11 cellular contexts compared by ENCODE assay signal in the genomic region with DNA sequence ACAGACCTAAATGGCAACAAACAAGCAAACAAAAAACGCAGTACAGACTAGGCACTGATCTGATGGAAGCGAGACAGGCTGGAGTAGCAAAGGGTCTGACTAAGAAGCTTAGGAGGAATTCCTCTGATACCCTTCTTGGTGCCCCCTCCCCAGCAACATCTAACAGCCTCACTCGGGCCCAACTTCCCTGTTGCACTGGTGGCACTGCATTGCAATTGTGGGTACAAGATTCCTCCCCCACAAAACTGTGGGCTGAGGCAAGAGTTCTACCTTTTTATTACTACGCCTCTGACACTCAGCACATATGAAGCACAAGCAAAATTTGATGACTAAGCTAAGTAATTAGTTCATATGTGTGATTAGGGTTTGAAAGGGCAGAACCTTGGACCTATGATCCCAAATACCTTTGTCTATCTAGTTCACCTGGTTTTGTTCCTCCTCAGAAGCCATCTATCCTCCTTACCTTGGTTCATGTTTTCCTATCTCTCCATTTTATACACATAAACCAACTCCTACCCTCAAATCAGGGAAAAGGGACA.
DNase-seq lines count a peak whose midpoint lies in the region; ATAC-seq and TF ChIP-seq lines count a peak whose summit lies in the region.
"Had no signal": no experiment of that assay in that cellular context is flagged by ENCODE, and none has a peak within 500 bp of the region (broad histone marks: within the 10 kb centered on the region; RNA-seq: fewer than 3 reads in every experiment).

No MANE protein-coding gene starts in this region.

- H3K27me3 Mint-ChIP-seq in activated CD8-positive, alpha-beta T cell treated with anti-CD3 and anti-CD28 coated beads for 36 hours = no peaks in the 10 kb centered on the region
- H3K27me3 Mint-ChIP-seq: activated CD8-positive, alpha-beta memory T cell treated with anti-CD3 and anti-CD28 coated beads, Interleukin-2, amount 10 ng/mL, durations not matched to agents 7 days and 5 days had no signal

- TF ChIP-seq CTCF in right atrium auricular region (IDR thresholded peaks at IDR 0.05) (no peak), psoas muscle (IDR thresholded peaks at IDR 0.05) (no peak)
- no peak for TF ChIP-seq CTCF in activated CD8-positive, alpha-beta T cell treated with anti-CD3 and anti-CD28 coated beads for 36 hours (IDR thresholded peaks at IDR 0.05)

- peaks cover 36% of the 10 kb centered on the region for H3K4me1 Mint-ChIP-seq in activated CD8-positive, alpha-beta T cell treated with anti-CD3 and anti-CD28 coated beads for 36 hours (ENCODE audit: low read depth)

- POLR2A ChIA-PET in activated CD8-positive, alpha-beta T cell treated with anti-CD3 and anti-CD28 coated beads for 36 hours (lab: Charles Lee) = interaction anchor here (0.5 to 1.6 kb wide), 3 partner anchors 8 to 94 kb away, joined by 3 to 4 read pairs (median 3); no protein-coding TSS in a partner anchor

- CTCF ChIA-PET in activated CD8-positive, alpha-beta T cell treated with anti-CD3 and anti-CD28 coated beads for 36 hours (lab: Charles Lee) = interaction anchor here (1.8 to 5.1 kb wide), 5 partner anchors 10 to 105 kb away, joined by 5 to 72 read pairs (median 14); no protein-coding TSS in a partner anchor

- H3K27me3 ChIP-seq in right atrium auricular region = no peaks in the 10 kb centered on the region
- no peaks in the 10 kb centered on the region for H3K27me3 ChIP-seq in right cardiac atrium (ENCODE audit: control insufficient read depth, insufficient read depth)
- H3K27me3 ChIP-seq in psoas muscle (ENCODE audit: insufficient read depth in 3 of 3, low read length in 2 of 3) = no peaks in the 10 kb centered on the region
- no peaks in the 10 kb centered on the region for H3K27me3 ChIP-seq in aorta (ENCODE audit: control insufficient read depth in 1 of 2, insufficient read depth in 2 of 2, low read length in 1 of 2)

- H3K27ac Mint-ChIP-seq in activated CD8-positive, alpha-beta T cell treated with anti-CD3 and anti-CD28 coated beads for 36 hours = no peak overlapping the region
- H3K27ac Mint-ChIP-seq: activated CD8-positive, alpha-beta memory T cell treated with anti-CD3 and anti-CD28 coated beads, Interleukin-2, amount 10 ng/mL, durations not matched to agents 7 days and 5 days had no signal

- H3K27ac ChIP-seq in right atrium auricular region (peak overlapping the region; percentile 77 to 81), right cardiac atrium (ENCODE audit: low read length) (peak overlapping the region; percentile 95), psoas muscle (peak overlapping the region; percentile 72), aorta (ENCODE audit: low read depth in 1 of 2, low read length in 2 of 2) (peak overlapping the region; percentile 63 to 99)

- H3K9me3 Mint-ChIP-seq in activated CD8-positive, alpha-beta T cell treated with anti-CD3 and anti-CD28 coated beads for 36 hours = no peaks in the 10 kb centered on the region

- no peaks in the 10 kb centered on the region for H3K36me3 ChIP-seq in right atrium auricular region
- no peaks in the 10 kb centered on the region for H3K36me3 ChIP-seq in psoas muscle (ENCODE audit: insufficient read depth in 1 of 2, low read depth in 1 of 2)
- H3K36me3 ChIP-seq in aorta (ENCODE audit: control insufficient read depth in 1 of 2, insufficient read depth in 2 of 2, low read length in 1 of 2) = no peaks in the 10 kb centered on the region

- intact Hi-C loops in Right ventricle myocardium superior (cut with DNase I) = loop anchor here (2.0 to 5.0 kb wide), 2 partner anchors 61 to 103 kb away; no protein-coding TSS in a partner anchor
- intact Hi-C loops in right cardiac atrium (cut with DNase I) = loop anchor here in 2 of 4 donors (5.0 kb wide), 3 partner anchors 57 to 103 kb away; no protein-coding TSS in a partner anchor
- intact Hi-C loops in psoas muscle (cut with DNase I) = loop anchor here (2.0 to 5.0 kb wide), 6 partner anchors 61 to 178 kb away; a partner anchor contains a TSS
- intact Hi-C loops in aorta (cut with DNase I) = loop anchor here (2.0 to 5.0 kb wide), 2 partner anchors 57 to 108 kb away; a partner anchor contains a TSS
- intact Hi-C loops in activated CD8-positive, alpha-beta T cell treated with anti-CD3 and anti-CD28 coated beads for 36 hours (cut with micrococcal nuclease) = loop anchor here (5.0 to 10.0 kb wide), 2 partner anchors 101 to 267 kb away; no protein-coding TSS in a partner anchor

- H3K4me3 Mint-ChIP-seq in activated CD8-positive, alpha-beta T cell treated with anti-CD3 and anti-CD28 coated beads for 36 hours = no peak overlapping the region
- H3K4me3 Mint-ChIP-seq: activated CD8-positive, alpha-beta memory T cell treated with anti-CD3 and anti-CD28 coated beads, Interleukin-2, amount 10 ng/mL, durations not matched to agents 7 days and 5 days had no signal

- no peaks in the 10 kb centered on the region for H3K36me3 Mint-ChIP-seq in activated CD8-positive, alpha-beta T cell treated with anti-CD3 and anti-CD28 coated beads for 36 hours (ENCODE audit: low read depth)
- H3K36me3 Mint-ChIP-seq: activated CD8-positive, alpha-beta memory T cell treated with anti-CD3 and anti-CD28 coated beads, Interleukin-2, amount 10 ng/mL, durations not matched to agents 7 days and 5 days had no signal

- 78% methylated on average over 4 of the region's 4 CpGs for WGBS in right cardiac atrium
- 78 to 88% (median 87%) methylated on average over 4 of the region's 4 CpGs for WGBS in psoas muscle, 3 donors
- WGBS in aorta, 2 donors = 78% methylated on average over 4 of the region's 4 CpGs

- ATAC-seq in Right ventricle myocardium superior (ENCODE audit: poor library complexity) (no peak), right cardiac atrium (no peak), psoas muscle (no peak), aorta (ENCODE audit: low FRiP score) (no peak), HG02852 (IDR thresholded peaks at IDR 0.05; ENCODE audit: unreplicated experiment) (no peak)
- ATAC-seq in activated CD8-positive, alpha-beta T cell treated with anti-CD3 and anti-CD28 coated beads for 36 hours = no peak
- ATAC-seq: activated CD8-positive, alpha-beta memory T cell treated with anti-CD3 and anti-CD28 coated beads, Interleukin-2, amount 10 ng/mL, durations not matched to agents 7 days and 5 days had no signal

- H3K9me3 ChIP-seq in right atrium auricular region (no peaks in the 10 kb centered on the region), right cardiac atrium (ENCODE audit: control insufficient read depth, low read length) (no peaks in the 10 kb centered on the region), psoas muscle (no peaks in the 10 kb centered on the region), aorta (ENCODE audit: control insufficient read depth, low read length) (no peaks in the 10 kb centered on the region)

- H3K4me3 ChIP-seq in right atrium auricular region (no peak overlapping the region), right cardiac atrium (ENCODE audit: low read length) (no peak overlapping the region), psoas muscle (no peak overlapping the region), aorta (ENCODE audit: low read length in 2 of 2) (no peak overlapping the region)

- peaks cover 0 to 58% of the 10 kb centered on the region in 2 donors for H3K4me1 ChIP-seq in right atrium auricular region
- H3K4me1 ChIP-seq in right cardiac atrium (ENCODE audit: control insufficient read depth, insufficient read depth, low read length) = peaks cover 20% of the 10 kb centered on the region
- H3K4me1 ChIP-seq in psoas muscle = peaks cover 48% of the 10 kb centered on the region
- peaks cover 0 to 13% of the 10 kb centered on the region in 2 donors for H3K4me1 ChIP-seq in aorta (ENCODE audit: control insufficient read depth in 1 of 2, insufficient read depth in 2 of 2, low read length in 2 of 2)

- DNase-seq in right atrium auricular region (ENCODE audit: low spot score) (no peak), Right ventricle myocardium superior (no peak), right cardiac atrium (peak in 1 of 3 donors; percentile 47), psoas muscle (no peak), aorta (no peak), anterior cingulate cortex (lab: John Stamatoyannopoulos, UW) (no peak)
- DNase-seq in activated CD8-positive, alpha-beta T cell treated with anti-CD3 and anti-CD28 coated beads for 36 hours = no peak
- DNase-seq: activated CD8-positive, alpha-beta memory T cell treated with anti-CD3 and anti-CD28 coated beads, Interleukin-2, amount 10 ng/mL, durations not matched to agents 7 days and 5 days; effector CD4-positive, alpha-beta T cell; NCI-H526 had no signal
